In genomic region chr1:60866251-60866650, GRCh38 we compare ENCODE assay signal across 21 cellular contexts.
DNase-seq lines count a peak whose midpoint lies in the region; TF ChIP-seq lines count a peak whose summit lies in the region.
"Had no signal": no experiment of that assay in that cellular context is flagged by ENCODE, and none has a peak within 500 bp of the region (broad histone marks: within the 10 kb centered on the region; RNA-seq: fewer than 3 reads in every experiment).

No MANE protein-coding gene starts in this region.

- H3K36me3 ChIP-seq in HEK293 (ENCODE audit: control insufficient read depth in 2 of 2, insufficient read depth in 1 of 2, low read length in 2 of 2) (no peaks in the 10 kb centered on the region), parathyroid adenoma (ENCODE audit: control insufficient read depth, insufficient read depth, low read length) (no peaks in the 10 kb centered on the region)
- H3K36me3 ChIP-seq: BLaER1 treated with 17β-estradiol and CSF1 and Interleukin-3, amounts not matched to agents 10 nM and 100 nM; esophagus squamous epithelium; ovary had no signal

- CTCF ChIA-PET in HEK293 (lab: Yijun Ruan, JAX): interaction anchor here (0.6 to 1.4 kb wide), 4 partner anchors 8 to 900 kb away, joined by 3 to 8 read pairs (median 4); no protein-coding TSS in a partner anchor

- H2AFZ ChIP-seq in parathyroid adenoma: peak overlapping the region; percentile 13

- H3K4me2 ChIP-seq in parathyroid adenoma (ENCODE audit: low read length): no peak overlapping the region

- no peaks in the 10 kb centered on the region for H3K79me2 ChIP-seq in parathyroid adenoma

- H3K4me3 ChIP-seq in HEK293 (ENCODE audit: low read depth, low read length) (no peak overlapping the region), epithelial cell of proximal tubule (ENCODE audit: low read depth, low read length) (no peak overlapping the region), parathyroid adenoma (ENCODE audit: low read depth, low read length) (no peak overlapping the region)
- H3K4me3 ChIP-seq: BLaER1 treated with 17β-estradiol and CSF1 and Interleukin-3, amounts not matched to agents 10 nM and 100 nM; esophagus squamous epithelium; ovary had no signal

- TF ChIP-seq CTCF in HEK293 (tag by site-specific recombination; IDR thresholded peaks at IDR 0.05) (no peak), epithelial cell of proximal tubule (conservative IDR thresholded peaks at IDR 0.05; ENCODE audit: low read depth, low read length) (no peak), parathyroid adenoma (IDR thresholded peaks at IDR 0.05) (no peak)

- H3K9me3 ChIP-seq in HEK293 (ENCODE audit: control insufficient read depth, insufficient read depth, low read depth, low read length): no peaks in the 10 kb centered on the region
- no peaks in the 10 kb centered on the region for H3K9me3 ChIP-seq in parathyroid adenoma (ENCODE audit: control insufficient read depth, low read length)
- H3K9me3 ChIP-seq: BLaER1 treated with 17β-estradiol and CSF1 and Interleukin-3, amounts not matched to agents 10 nM and 100 nM; Caco-2; esophagus squamous epithelium; ovary had no signal

- H3K27ac ChIP-seq in HEK293 (ENCODE audit: extremely low read depth, low read depth, low read length) (no peak overlapping the region), parathyroid adenoma (peak overlapping the region; percentile 12)
- H3K27ac ChIP-seq: esophagus squamous epithelium, ovary, RWPE1 had no signal

- POLR2A ChIA-PET in HEK293 (lab: Yijun Ruan, JAX): no interaction called here

- DNase-seq in COLO829 (ENCODE audit: low spot score) (peak; percentile 14), epithelial cell of proximal tubule (ENCODE audit: low read depth) (peak; percentile 6), OCI-M1 (lab: John Stamatoyannopoulos, UW) (no peak), COR-L47 (lab: John Stamatoyannopoulos, UW) (no peak), NCI-H187 (lab: John Stamatoyannopoulos, UW) (no peak), SKM-1 (lab: John Stamatoyannopoulos, UW; ENCODE audit: unreplicated experiment) (no peak)
- DNase-seq: activated CD4-positive, alpha-beta T cell treated with anti-CD3 and anti-CD28 coated beads, Interleukin-2, amount 10 ng/mL, durations not matched to agents 24 days and 14 days; activated effector memory CD4-positive, alpha-beta T cell treated with anti-CD3 and anti-CD28 coated beads, Interleukin-2, amount 50 U/mL, for 16 hours; activated T-cell treated with anti-CD3 and anti-CD28 coated beads, Interleukin-2, amount 50 U/mL, for 24 hours; aorta; Caco-2; esophagus squamous epithelium; Kasumi-1; left cardiac atrium; NCI-H146; ovary; stimulated activated CD4-positive, alpha-beta T cell treated with anti-CD3 and anti-CD28 coated beads, Interleukin-4, amount 100 ng/mL, for 4 hours had no signal

- H3K9ac ChIP-seq in parathyroid adenoma: no peak overlapping the region

- H3K27me3 ChIP-seq in parathyroid adenoma (ENCODE audit: control insufficient read depth, insufficient read depth, low read length): no peaks in the 10 kb centered on the region
- H3K27me3 ChIP-seq: BLaER1 treated with 17β-estradiol and CSF1 and Interleukin-3, amounts not matched to agents 10 nM and 100 nM; ovary had no signal

- no peaks in the 10 kb centered on the region for H3K4me1 ChIP-seq in HEK293 (ENCODE audit: control insufficient read depth, insufficient read depth, low read length)
- H3K4me1 ChIP-seq in parathyroid adenoma: peaks cover 19% of the 10 kb centered on the region
- H3K4me1 ChIP-seq: Caco-2, esophagus squamous epithelium had no signal

TF ChIP-seq in HEK293, 187 proteins besides CTCF, POLR2A, EP300 and RAD21:
- TF ChIP-seq PRDM1 (tag by site-specific recombination; IDR thresholded peaks at IDR 0.05) (no peak), ZNF571 (tag by site-specific recombination; IDR thresholded peaks at IDR 0.05) (no peak), ZIC2 (tag by site-specific recombination; IDR thresholded peaks at IDR 0.05) (no peak), ZNF596 (tag by site-specific recombination; IDR thresholded peaks at IDR 0.05) (peak; percentile 56; the same call in 1 of the 2 replicates), ZNF37A (tag by site-specific recombination; IDR thresholded peaks at IDR 0.05) (no peak), ZFP69B (tag by site-specific recombination; IDR thresholded peaks at IDR 0.05) (no peak), ZNF600 (tag by site-specific recombination; IDR thresholded peaks at IDR 0.05) (no peak), ZNF2 (tag by site-specific recombination; IDR thresholded peaks at IDR 0.05) (0 out of 2 replicates have a peak, but pooled peaks have one; percentile 2), IKZF3 (tag by site-specific recombination; IDR thresholded peaks at IDR 0.05) (no peak), GLI4 (tag by site-specific recombination; IDR thresholded peaks at IDR 0.05) (no peak)

Comparison
In these comparisons a context has a peak if more than half of its experiments do, and no peak if none do; other contexts are left out.
1. DNase-seq: peak in COLO829 (single experiment) and epithelial cell of proximal tubule (single experiment); none in OCI-M1 (single experiment), COR-L47 (single experiment), NCI-H187 (0 of 2) and SKM-1 (single experiment).